ENCODE assay signal across 26 cellular contexts in the genomic region with DNA sequence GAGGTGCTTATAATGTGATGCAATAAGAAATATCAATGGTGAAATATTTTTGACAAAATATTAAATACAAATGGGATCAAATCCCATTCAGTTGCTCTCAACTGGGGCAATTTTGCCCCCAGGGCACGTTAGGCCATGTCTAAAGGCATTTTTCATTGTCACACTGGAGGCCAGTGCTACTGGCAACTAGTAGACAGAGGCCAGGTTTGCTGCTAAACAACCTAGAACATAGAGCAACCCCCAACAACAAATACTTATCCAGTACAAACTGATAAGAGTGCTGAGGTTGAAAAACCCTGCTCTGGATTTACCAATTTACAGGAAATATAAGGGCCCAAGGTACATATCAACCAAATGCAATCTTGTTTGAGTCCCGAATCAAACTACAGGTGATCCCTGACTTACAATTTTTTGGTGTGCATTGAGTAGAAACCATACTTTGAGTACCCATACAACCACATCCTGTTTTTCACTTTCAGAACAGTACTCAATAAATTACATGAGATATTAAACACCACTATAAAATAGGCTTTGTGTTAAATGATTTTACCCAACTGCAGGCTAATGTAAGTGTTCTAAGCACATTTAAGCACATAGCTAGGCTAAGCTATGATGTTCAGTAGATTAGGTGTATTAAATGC.
DNase-seq lines count a peak whose midpoint lies in the region; ATAC-seq and FAIRE-seq lines count a peak whose summit lies in the region.
"Had no signal": no experiment of that assay in that cellular context is flagged by ENCODE, and none has a peak within 500 bp of the region (broad histone marks: within the 10 kb centered on the region; RNA-seq: fewer than 3 reads in every experiment).

No MANE protein-coding gene starts in this region.

- no peaks in the 10 kb centered on the region for H3K36me3 ChIP-seq in CD8-positive, alpha-beta memory T cell (ENCODE audit: insufficient read depth, low read length)
- H3K36me3 ChIP-seq: lower lobe of right lung had no signal

- DNase-seq in CD8-positive, alpha-beta memory T cell = peak in 1 of 5 donors; percentile 30
- no peak for DNase-seq in GM19239 (ENCODE audit: insufficient read length, low spot score)
- DNase-seq in T-helper 17 cell = no peak
- DNase-seq in naive B cell = peak; percentile 14
- no peak for DNase-seq in stimulated activated naive CD4-positive, alpha-beta T cell treated with Interleukin-2 at 50 U/mL for 16 hours (lab: John Stamatoyannopoulos, UW)
- DNase-seq in AG20443 (ENCODE audit: low spot score) = no peak
- no peak for DNase-seq in NCI-H226
- DNase-seq: activated CD4-positive, alpha-beta memory T cell treated with anti-CD3 and anti-CD28 coated beads, Interleukin-2, amount 10 ng/mL, durations not matched to agents 7 days and 5 days; activated T-cell treated with anti-CD3 and anti-CD28 coated beads, Interleukin-2, amount 50 U/mL, for 48 hours; body of pancreas; DMS79; effector memory CD4-positive, alpha-beta T cell; GOT3; hypothalamus; IMR-90; lower lobe of right lung; NCI-H1436 treated with DMSO at 0.1 percent for 48 hours; NCI-H2171; NCI-H526 treated with DMSO at 0.1 percent for 48 hours; psoas muscle; T-helper 9 cell had no signal

- H3K27ac ChIP-seq in CD8-positive, alpha-beta memory T cell (ENCODE audit: low read depth, low read length) = no peak overlapping the region
- H3K27ac ChIP-seq: body of pancreas, lower lobe of right lung, psoas muscle had no signal

- no peaks in the 10 kb centered on the region for H3K36me3 Mint-ChIP-seq in CD8-positive, alpha-beta memory T cell
- no peaks in the 10 kb centered on the region for H3K36me3 Mint-ChIP-seq in T-helper 17 cell (ENCODE audit: low read depth)
- H3K36me3 Mint-ChIP-seq in naive B cell = no peaks in the 10 kb centered on the region

- H3K4me3 Mint-ChIP-seq in CD8-positive, alpha-beta memory T cell = peak overlapping the region in 6 of 7 donors; percentile 5 to 65 (median 28)
- H3K4me3 Mint-ChIP-seq in T-helper 17 cell (no peak overlapping the region), naive B cell (peak overlapping the region in 3 of 8 donors; percentile 1 to 56 (median 44))
- H3K4me3 Mint-ChIP-seq: activated CD4-positive, alpha-beta memory T cell treated with anti-CD3 and anti-CD28 coated beads, Interleukin-2, amount 10 ng/mL, durations not matched to agents 7 days and 5 days had no signal

- no peaks in the 10 kb centered on the region for H3K27me3 ChIP-seq in CD8-positive, alpha-beta memory T cell (ENCODE audit: insufficient read depth, low read length, poor library complexity, severe bottlenecking)
- H3K27me3 ChIP-seq: body of pancreas had no signal

- H3K27me3 Mint-ChIP-seq in CD8-positive, alpha-beta memory T cell = no peaks in the 10 kb centered on the region
- H3K27me3 Mint-ChIP-seq in T-helper 17 cell (no peaks in the 10 kb centered on the region), naive B cell (peaks cover 0 to 6% (median 0%) of the 10 kb centered on the region in 3 donors)
- H3K27me3 Mint-ChIP-seq: activated CD4-positive, alpha-beta memory T cell treated with anti-CD3 and anti-CD28 coated beads, Interleukin-2, amount 10 ng/mL, durations not matched to agents 7 days and 5 days had no signal

- POLR2A ChIA-PET in CD8-positive, alpha-beta memory T cell (lab: Charles Lee) = no interaction called here

- FAIRE-seq in GM19239 (lab: Jason Lieb, UNC) = peak; percentile 42
- FAIRE-seq: frontal cortex, keratinocyte had no signal

- no peaks in the 10 kb centered on the region for H3K9me3 Mint-ChIP-seq in CD8-positive, alpha-beta memory T cell
- H3K9me3 Mint-ChIP-seq in naive B cell = peaks cover 0 to 8% (median 0%) of the 10 kb centered on the region in 7 donors

- H3K9me3 ChIP-seq in CD8-positive, alpha-beta memory T cell (ENCODE audit: low read length) = no peaks in the 10 kb centered on the region
- no peaks in the 10 kb centered on the region for H3K9me3 ChIP-seq in T-helper 17 cell (ENCODE audit: control insufficient read depth, low read length, poor library complexity, severe bottlenecking)
- H3K9me3 ChIP-seq: body of pancreas, lower lobe of right lung, psoas muscle had no signal

- H3K27ac Mint-ChIP-seq in CD8-positive, alpha-beta memory T cell = peak overlapping the region in 5 of 8 donors; percentile 13 to 93 (median 76)
- H3K27ac Mint-ChIP-seq in T-helper 17 cell (peak overlapping the region; percentile 86), naive B cell (peak overlapping the region in 1 of 6 donors; percentile 59)
- H3K27ac Mint-ChIP-seq: activated CD4-positive, alpha-beta memory T cell treated with anti-CD3 and anti-CD28 coated beads, Interleukin-2, amount 10 ng/mL, durations not matched to agents 7 days and 5 days had no signal

- peaks cover 19% of the 10 kb centered on the region for H3K4me1 ChIP-seq in CD8-positive, alpha-beta memory T cell (ENCODE audit: insufficient read depth, low read length)
- H3K4me1 ChIP-seq: body of pancreas, lower lobe of right lung, psoas muscle had no signal

- ATAC-seq in T-helper 17 cell = peak; percentile 67
- ATAC-seq in naive B cell (ENCODE audit: low read depth in 2 of 2) = peak; percentile 58 to 70
- no peak for ATAC-seq in GM18861 (IDR thresholded peaks at IDR 0.05; ENCODE audit: unreplicated experiment)
- ATAC-seq: body of pancreas, esophagus mucosa, lower lobe of right lung, psoas muscle, SK-N-SH treated with all-trans-retinoic acid at 6 μM for 48 hours had no signal

- CTCF ChIA-PET in CD8-positive, alpha-beta memory T cell (lab: Charles Lee) = interaction anchor here (1.7 kb wide), 1 partner anchor 11 kb away, joined by 7 read pairs; no protein-coding TSS in a partner anchor

- peak overlapping the region; percentile 16 for H3K4me3 ChIP-seq in CD8-positive, alpha-beta memory T cell (ENCODE audit: low read length)
- H3K4me3 ChIP-seq: body of pancreas, lower lobe of right lung, psoas muscle had no signal

- peaks cover 11 to 37% (median 31%) of the 10 kb centered on the region in 3 donors for H3K4me1 Mint-ChIP-seq in CD8-positive, alpha-beta memory T cell
- H3K4me1 Mint-ChIP-seq in T-helper 17 cell (peaks cover 12% of the 10 kb centered on the region), naive B cell (peaks cover 7 to 21% (median 9%) of the 10 kb centered on the region in 3 donors)
